In genomic region chr3:4406746-4407568, GRCh38 we compare ENCODE assay signal across 13 cellular contexts.
DNase-seq lines count a peak whose midpoint lies in the region; ATAC-seq, FAIRE-seq and TF ChIP-seq lines count a peak whose summit lies in the region.
"Had no signal": no experiment of that assay in that cellular context is flagged by ENCODE, and none has a peak within 500 bp of the region (broad histone marks: within the 10 kb centered on the region; RNA-seq: fewer than 3 reads in every experiment).

No MANE protein-coding gene starts in this region.

- FAIRE-seq in A549 (lab: Jason Lieb, UNC) = no peak

- 46% methylated on average over 4 of the region's 4 CpGs for WGBS in A549 (ENCODE audit: missing lambda C conversion rate)

- no peak overlapping the region for H3K4me3 ChIP-seq in A549
- H3K4me3 ChIP-seq: cardiac muscle cell had no signal

- no peak for TF ChIP-seq CTCF in A549 (IDR thresholded peaks at IDR 0.05)

- peak overlapping the region; percentile 14; the same call in 1 of the 3 replicates for H3K4me2 ChIP-seq in A549

- H3K27ac ChIP-seq in A549 = no peak overlapping the region
- H3K27ac ChIP-seq: cardiac muscle cell had no signal

- no peak for TF ChIP-seq EP300 in A549 (IDR thresholded peaks at IDR 0.05)

- DNase-seq in A549 (ENCODE audit: low read depth in 1 of 2, low spot score in 1 of 2) (peak in 1 of 2 experiments; percentile 7), amniotic epithelial cell (ENCODE audit: low read depth) (peak; percentile 56), SIG-M5 treated with dmso at 0.1 percent for 504 hours (lab: John Stamatoyannopoulos, UW; ENCODE audit: unreplicated experiment) (no peak), NCI-H2227 (lab: John Stamatoyannopoulos, UW; ENCODE audit: unreplicated experiment) (no peak), iPS-NIHi11 (ENCODE audit: low spot score) (no peak)
- no peak for DNase-seq in activated effector memory CD4-positive, alpha-beta T cell treated with anti-CD3 and anti-CD28 coated beads, Interleukin-2, amount 50 U/mL, for 16 hours
- DNase-seq: activated CD8-positive, alpha-beta memory T cell treated with anti-CD3 and anti-CD28 coated beads for 24 hours; head of caudate nucleus; NCI-H146 had no signal

- ATAC-seq in A549 (no peak; a peak in 1 of 6 replicates), GM19452 (IDR thresholded peaks at IDR 0.05; ENCODE audit: unreplicated experiment) (peak; percentile 77), HG03095 (IDR thresholded peaks at IDR 0.05; ENCODE audit: unreplicated experiment) (peak; percentile 54)
- ATAC-seq: Right ventricle myocardium inferior had no signal

- no peak for TF ChIP-seq POLR2A in A549 (IDR thresholded peaks at IDR 0.05; ENCODE audit: low read length)

- peaks cover 14% of the 10 kb centered on the region for H3K4me1 ChIP-seq in A549

- CTCF ChIA-PET in A549 (lab: Yijun Ruan, JAX) = interaction anchor here (1.4 kb wide), 1 partner anchor 56 kb away, joined by 3 read pairs; no protein-coding TSS in a partner anchor

- no peak for TF ChIP-seq RAD21 in A549 (conservative IDR thresholded peaks at IDR 0.05 in 1 of 2, IDR thresholded peaks at IDR 0.05 in 1 of 2)

- no peaks in the 10 kb centered on the region for H3K9me3 ChIP-seq in A549

- POLR2A ChIA-PET in A549 (lab: Yijun Ruan, JAX) = no interaction called here

TF ChIP-seq in A549, 52 proteins besides CTCF, POLR2A, EP300 and RAD21:
- TF ChIP-seq NR3C1 (IDR thresholded peaks at IDR 0.05) (no peak), ESRRA (IDR thresholded peaks at IDR 0.05; ENCODE audit: borderline replicate concordance, low read length) (no peak), SMC3 (IDR thresholded peaks at IDR 0.05) (no peak), RFX5 (IDR thresholded peaks at IDR 0.05) (no peak)
- TF ChIP-seq, protein P1, sequence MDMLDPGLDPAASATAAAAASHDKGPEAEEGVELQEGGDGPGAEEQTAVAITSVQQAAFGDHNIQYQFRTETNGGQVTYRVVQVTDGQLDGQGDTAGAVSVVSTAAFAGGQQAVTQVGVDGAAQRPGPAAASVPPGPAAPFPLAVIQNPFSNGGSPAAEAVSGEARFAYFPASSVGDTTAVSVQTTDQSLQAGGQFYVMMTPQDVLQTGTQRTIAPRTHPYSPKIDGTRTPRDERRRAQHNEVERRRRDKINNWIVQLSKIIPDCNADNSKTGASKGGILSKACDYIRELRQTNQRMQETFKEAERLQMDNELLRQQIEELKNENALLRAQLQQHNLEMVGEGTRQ (IDR thresholded peaks at IDR 0.05) = no peak

Comparison
In these comparisons a context has a peak if more than half of its experiments do, and no peak if none do; other contexts are left out.
1. ATAC-seq: peak in GM19452 (single experiment) and HG03095 (single experiment); none in A549 (0 of 2).